ENCODE assay signal across 8 cellular contexts in genomic region chr3:156826896-156827882, GRCh38. TPM values are rescaled to one million over a fixed set of nuclear protein-coding genes. Genes with fewer than 3 reads are reported as not detected.
DNase-seq lines count a peak whose midpoint lies in the region; ATAC-seq and TF ChIP-seq lines count a peak whose summit lies in the region.

No MANE protein-coding gene starts in this region.

- no peaks in the 10 kb centered on the region for H3K79me1 ChIP-seq in neuronal stem cell (ENCODE audit: low read depth, low read length)

- intact Hi-C loops in activated CD4-positive, alpha-beta T cell treated with anti-CD3 and anti-CD28 coated beads, Interleukin-2, amount 10 ng/mL, durations not matched to agents 24 days and 14 days (cut with micrococcal nuclease): loop anchor here (1.0 kb wide), 1 partner anchor 10 kb away; no protein-coding TSS in a partner anchor
- intact Hi-C loops in OCI-LY7 (cut with micrococcal nuclease; ENCODE audit: unreplicated experiment): no loop called here

- H3K79me2 ChIP-seq in OCI-LY7 (ENCODE audit: insufficient read depth, low read depth, low read length): no peaks in the 10 kb centered on the region

- peak overlapping the region; percentile 99 for H3K4me3 Mint-ChIP-seq in activated CD4-positive, alpha-beta T cell treated with anti-CD3 and anti-CD28 coated beads, Interleukin-2, amount 10 ng/mL, durations not matched to agents 24 days and 14 days
- H3K4me3 Mint-ChIP-seq in endodermal cell: peak overlapping the region; percentile 72

- no peak overlapping the region for H4K91ac ChIP-seq in neuronal stem cell (ENCODE audit: low read depth, low read length, poor library complexity)

- no peaks in the 10 kb centered on the region for H3K27me3 Mint-ChIP-seq in activated CD4-positive, alpha-beta T cell treated with anti-CD3 and anti-CD28 coated beads, Interleukin-2, amount 10 ng/mL, durations not matched to agents 24 days and 14 days
- peaks cover 50% of the 10 kb centered on the region for H3K27me3 Mint-ChIP-seq in endodermal cell (ENCODE audit: insufficient read depth)

- H3K4me1 ChIP-seq in OCI-LY7 (ENCODE audit: insufficient read depth, low read length, poor library complexity, severe bottlenecking) (no peaks in the 10 kb centered on the region), endodermal cell (ENCODE audit: control insufficient read depth, insufficient read depth, low read length) (no peaks in the 10 kb centered on the region), neuronal stem cell (ENCODE audit: control insufficient read depth in 2 of 2, insufficient read depth in 1 of 2, low read depth in 1 of 2, low read length in 2 of 2) (peaks cover 0 to 4% of the 10 kb centered on the region in 2 donors)

- H3K4me3 ChIP-seq in OCI-LY7 (ENCODE audit: low read depth, low read length, poor library complexity, severe bottlenecking): no peak overlapping the region
- peak overlapping the region; percentile 59 for H3K4me3 ChIP-seq in endodermal cell (ENCODE audit: low read length)
- H3K4me3 ChIP-seq in neuronal stem cell (ENCODE audit: low read length in 2 of 2): peak overlapping the region; percentile 45 to 86

- DNase-seq in activated CD4-positive, alpha-beta T cell treated with anti-CD3 and anti-CD28 coated beads, Interleukin-2, amount 10 ng/mL, durations not matched to agents 24 days and 14 days: no peak
- no peak for DNase-seq in activated CD4-positive, alpha-beta T cell treated with anti-CD3 and anti-CD28 coated beads for 1 hour
- no peak for DNase-seq in OCI-LY7 (ENCODE audit: low spot score)
- DNase-seq in endodermal cell: no peak
- no peak for DNase-seq in neuronal stem cell (ENCODE audit: low spot score)
- DNase-seq in NCI-H446 treated with DMSO at 0.1 percent for 48 hours (lab: John Stamatoyannopoulos, UW): no peak
- DNase-seq in putamen (ENCODE audit: low spot score): no peak

- POLR2A ChIA-PET in OCI-LY7 (lab: Charles Lee): interaction anchor here (1.2 kb wide), 1 partner anchor 10 kb away, joined by 5 read pairs; no protein-coding TSS in a partner anchor

- H3K9me3 Mint-ChIP-seq in activated CD4-positive, alpha-beta T cell treated with anti-CD3 and anti-CD28 coated beads, Interleukin-2, amount 10 ng/mL, durations not matched to agents 24 days and 14 days: peaks cover 3% of the 10 kb centered on the region
- H3K9me3 Mint-ChIP-seq in endodermal cell: peaks cover 4% of the 10 kb centered on the region

- peaks cover 24% of the 10 kb centered on the region for H3K4me1 Mint-ChIP-seq in activated CD4-positive, alpha-beta T cell treated with anti-CD3 and anti-CD28 coated beads, Interleukin-2, amount 10 ng/mL, durations not matched to agents 24 days and 14 days
- peaks cover 31% of the 10 kb centered on the region for H3K4me1 Mint-ChIP-seq in endodermal cell

- H3K27ac ChIP-seq in OCI-LY7 (ENCODE audit: low read depth, low read length, poor library complexity, severe bottlenecking) (no peak overlapping the region), endodermal cell (ENCODE audit: low read depth, low read length) (no peak overlapping the region), neuronal stem cell (replicated peaks; ENCODE audit: low read length) (no peak overlapping the region)

- H3K14ac ChIP-seq in neuronal stem cell (ENCODE audit: low read length): no peak overlapping the region

- no peak overlapping the region for H2AK5ac ChIP-seq in neuronal stem cell (ENCODE audit: low read depth, low read length)

- H3K4me2 ChIP-seq in OCI-LY7 (ENCODE audit: low read length) (peak overlapping the region; percentile 53; the same call in 1 of the 2 replicates), neuronal stem cell (ENCODE audit: insufficient read depth, low read length, poor library complexity, severe bottlenecking) (peak overlapping the region; percentile 65)

- H3K36me3 Mint-ChIP-seq in activated CD4-positive, alpha-beta T cell treated with anti-CD3 and anti-CD28 coated beads, Interleukin-2, amount 10 ng/mL, durations not matched to agents 24 days and 14 days (ENCODE audit: low read depth): peaks cover 4% of the 10 kb centered on the region
- peaks cover 5% of the 10 kb centered on the region for H3K36me3 Mint-ChIP-seq in endodermal cell (ENCODE audit: low read depth)

- no peaks in the 10 kb centered on the region for H3K9me3 ChIP-seq in OCI-LY7 (ENCODE audit: low read length)
- H3K9me3 ChIP-seq in endodermal cell (ENCODE audit: control insufficient read depth, low read length): no peaks in the 10 kb centered on the region
- H3K9me3 ChIP-seq in neuronal stem cell (replicated peaks in 1 of 2; ENCODE audit: control insufficient read depth in 2 of 2, insufficient read depth in 1 of 2, low read depth in 1 of 2, low read length in 2 of 2): no peaks in the 10 kb centered on the region

- ATAC-seq in HG03354 (IDR thresholded peaks at IDR 0.05; ENCODE audit: poor library complexity, severe bottlenecking, unreplicated experiment): no peak

- H3K9me2 ChIP-seq in OCI-LY7 (ENCODE audit: insufficient read depth, low read length): no peaks in the 10 kb centered on the region

- BruUV-seq in OCI-LY7 (replicated peaks; lab: Mats Ljungman, UMichigan): no TSS peak

- H2BK15ac ChIP-seq in neuronal stem cell (ENCODE audit: low read length): no peak overlapping the region

- no peak overlapping the region for H3K18ac ChIP-seq in neuronal stem cell (ENCODE audit: low read length)

- no peak for TF ChIP-seq CTCF in OCI-LY7 (conservative IDR thresholded peaks at IDR 0.05; ENCODE audit: low read length)
- TF ChIP-seq CTCF in endodermal cell (conservative IDR thresholded peaks at IDR 0.05): no peak

- no peak overlapping the region for H3K23ac ChIP-seq in neuronal stem cell (ENCODE audit: low read depth, low read length, poor library complexity)

- H4K8ac ChIP-seq in neuronal stem cell (ENCODE audit: low read depth, low read length): no peak overlapping the region

- no peak overlapping the region for H2BK120ac ChIP-seq in neuronal stem cell (ENCODE audit: low read depth, low read length)

- H2BK12ac ChIP-seq in neuronal stem cell (ENCODE audit: low read length): no peak overlapping the region

- H3K36me3 ChIP-seq in OCI-LY7 (ENCODE audit: insufficient read depth, low read length) (no peaks in the 10 kb centered on the region), endodermal cell (ENCODE audit: control insufficient read depth, insufficient read depth, low read length) (no peaks in the 10 kb centered on the region), neuronal stem cell (replicated peaks in 1 of 2; ENCODE audit: control insufficient read depth in 2 of 2, insufficient read depth in 2 of 2, low read length in 2 of 2) (no peaks in the 10 kb centered on the region)

- H3K4ac ChIP-seq in neuronal stem cell (ENCODE audit: low read length): no peak overlapping the region

- H4K20me1 ChIP-seq in OCI-LY7 (ENCODE audit: insufficient read depth, low read length): no peaks in the 10 kb centered on the region

- peak overlapping the region; percentile 98 for H3K27ac Mint-ChIP-seq in activated CD4-positive, alpha-beta T cell treated with anti-CD3 and anti-CD28 coated beads, Interleukin-2, amount 10 ng/mL, durations not matched to agents 24 days and 14 days
- peak overlapping the region; percentile 94 for H3K27ac Mint-ChIP-seq in endodermal cell

- CTCF ChIA-PET in OCI-LY7 (lab: Charles Lee; ENCODE audit: unreplicated experiment): no interaction called here

- peaks cover 16% of the 10 kb centered on the region for H3K27me3 ChIP-seq in endodermal cell (ENCODE audit: control insufficient read depth, insufficient read depth, low read length, poor library complexity, severe bottlenecking)
- H3K27me3 ChIP-seq in neuronal stem cell (ENCODE audit: control insufficient read depth in 3 of 3, insufficient read depth in 3 of 3, low read depth in 1 of 3, low read length in 3 of 3): no peaks in the 10 kb centered on the region

- no peak overlapping the region for H2BK5ac ChIP-seq in neuronal stem cell (ENCODE audit: low read length)

- H3K9ac ChIP-seq in endodermal cell (ENCODE audit: extremely low read depth, low read length, poor library complexity, severe bottlenecking) (peak overlapping the region; percentile 41), neuronal stem cell (ENCODE audit: low read depth, low read length, poor library complexity) (peak overlapping the region; percentile 83)

- H2AFZ ChIP-seq in OCI-LY7 (ENCODE audit: low read length) (no peak overlapping the region), neuronal stem cell (ENCODE audit: low read length) (peak overlapping the region; percentile 74)

- WGBS in endodermal cell (ENCODE audit: insufficient coverage in 1 of 2, insufficient read length in 1 of 2), 2 experiments: 42 to 43% methylated on average over 10 to 16 of the region's 16 CpGs
- WGBS in neuronal stem cell (ENCODE audit: extremely low coverage in 2 of 2, insufficient read length in 2 of 2, insufficient replicate concordance in 1 of 2), 2 donors: no CpG with 5 or more reads among the region's 16 CpGs

RNA-seq across cellular contexts. Expression of gene LEKR1, which starts 1.0 kb away (rescaled TPM):
- 0.14 and 0.24 TPM in 2 replicates for total RNA-seq in activated CD4-positive, alpha-beta T cell treated with anti-CD3 and anti-CD28 coated beads, Interleukin-2, amount 10 ng/mL, durations not matched to agents 24 days and 14 days
- total RNA-seq in OCI-LY7 (2014; rRNA removed; shearing (Covaris generic)): 0.16 TPM in 1 of 2 replicates, not detected in the other
- total RNA-seq in OCI-LY7 (2022) (not detected in 2 replicates), endodermal cell (1 to 10 TPM; 1.0 to 1.2 TPM)
- polyA plus RNA-seq in endodermal cell (2013, experiment 1 of 2): 0.46 TPM
- 0.37 TPM for polyA plus RNA-seq in endodermal cell (2013, experiment 2 of 2)
- polyA plus RNA-seq in neuronal stem cell (2013, experiment 1 of 2): 0.54 TPM
- polyA plus RNA-seq in neuronal stem cell (2013, experiment 2 of 2): 0.22 TPM
